ENCODE assay signal across 15 cellular contexts in genomic region chr6:33987531-33988021, GRCh38.
DNase-seq lines count a peak whose midpoint lies in the region; ATAC-seq and TF ChIP-seq lines count a peak whose summit lies in the region.
"Had no signal": no experiment of that assay in that cellular context is flagged by ENCODE, and none has a peak within 500 bp of the region (broad histone marks: within the 10 kb centered on the region; RNA-seq: fewer than 3 reads in every experiment).

No MANE protein-coding gene starts in this region.

- H2AFZ ChIP-seq in mesenchymal stem cell (ENCODE audit: low read depth, low read length): no peak overlapping the region

- H3K27me3 Mint-ChIP-seq in activated CD4-positive, alpha-beta T cell treated with anti-CD3 and anti-CD28 coated beads for 36 hours: peaks cover under 1% of the 10 kb centered on the region

- POLR2A ChIA-PET in activated CD4-positive, alpha-beta T cell treated with anti-CD3 and anti-CD28 coated beads for 36 hours (lab: Charles Lee): no interaction called here

- H3K23ac ChIP-seq in mesenchymal stem cell (ENCODE audit: low read length in 2 of 2): no peak overlapping the region

- H3K4me1 Mint-ChIP-seq in activated CD4-positive, alpha-beta T cell treated with anti-CD3 and anti-CD28 coated beads for 36 hours: no peaks in the 10 kb centered on the region

- ATAC-seq in activated CD4-positive, alpha-beta T cell treated with anti-CD3 and anti-CD28 coated beads for 36 hours: no peak
- no peak for ATAC-seq in GM19351 (IDR thresholded peaks at IDR 0.05; ENCODE audit: unreplicated experiment)
- ATAC-seq: stimulated activated naive CD8-positive, alpha-beta T cell treated with anti-CD3 and anti-CD28 coated beads, Interleukin-15, Interleukin-2, amounts not matched to agents 100 U/mL and 50 U/mL, for 24 hours; WTC11 had no signal

- no peak overlapping the region for H3K27ac Mint-ChIP-seq in activated CD4-positive, alpha-beta T cell treated with anti-CD3 and anti-CD28 coated beads for 36 hours

- no peak overlapping the region for H2BK5ac ChIP-seq in mesenchymal stem cell (ENCODE audit: low read depth, low read length, poor library complexity, severe bottlenecking)

- H3K27me3 ChIP-seq in mesenchymal stem cell (ENCODE audit: control insufficient read depth in 1 of 2, insufficient read depth in 1 of 2, low read length in 2 of 2): peaks cover 26 to 71% of the 10 kb centered on the region in 2 experiments
- no peaks in the 10 kb centered on the region for H3K27me3 ChIP-seq in testis
- H3K27me3 ChIP-seq: SJSA1 had no signal

- H2AK5ac ChIP-seq in mesenchymal stem cell (ENCODE audit: low read length, severe bottlenecking): no peak overlapping the region

- no peak overlapping the region for H2BK12ac ChIP-seq in mesenchymal stem cell (ENCODE audit: low read length in 2 of 2)

- H2BK120ac ChIP-seq in mesenchymal stem cell (ENCODE audit: low read depth, low read length): no peak overlapping the region

- H3K4me3 Mint-ChIP-seq in activated CD4-positive, alpha-beta T cell treated with anti-CD3 and anti-CD28 coated beads for 36 hours: no peak overlapping the region
- H3K4me3 Mint-ChIP-seq: CD14-positive monocyte, WTC11 had no signal

- no peaks in the 10 kb centered on the region for H3K36me3 Mint-ChIP-seq in activated CD4-positive, alpha-beta T cell treated with anti-CD3 and anti-CD28 coated beads for 36 hours (ENCODE audit: low read depth)
- H3K36me3 Mint-ChIP-seq: CD14-positive monocyte had no signal

- intact Hi-C loops in testis (cut with DNase I; ENCODE audit: low total_unique reads): no loop called here
- intact Hi-C loops in activated CD4-positive, alpha-beta T cell treated with anti-CD3 and anti-CD28 coated beads for 36 hours (cut with DNase I, micrococcal nuclease): no loop called here

- H4K91ac ChIP-seq in mesenchymal stem cell (ENCODE audit: low read length): no peak overlapping the region

- H3K4me1 ChIP-seq in mesenchymal stem cell (ENCODE audit: control insufficient read depth, insufficient read depth, low read depth, low read length) (no peaks in the 10 kb centered on the region), testis (no peaks in the 10 kb centered on the region)
- H3K4me1 ChIP-seq: SJSA1 had no signal

- CTCF ChIA-PET in activated CD4-positive, alpha-beta T cell treated with anti-CD3 and anti-CD28 coated beads for 36 hours (lab: Charles Lee): interaction anchor here (0.6 kb wide), 1 partner anchor 112 kb away, joined by 5 read pairs; no protein-coding TSS in a partner anchor

- H3K4me3 ChIP-seq in mesenchymal stem cell (ENCODE audit: insufficient read depth in 1 of 2, low read depth in 1 of 2, low read length in 2 of 2) (no peak overlapping the region), testis (no peak overlapping the region)
- H3K4me3 ChIP-seq: SJSA1 had no signal

- H3K4ac ChIP-seq in mesenchymal stem cell (ENCODE audit: low read depth in 1 of 2, low read length in 2 of 2): no peak overlapping the region

- H3K27ac ChIP-seq in mesenchymal stem cell (ENCODE audit: low read length, poor library complexity, severe bottlenecking) (no peak overlapping the region), testis (no peak overlapping the region)
- H3K27ac ChIP-seq: SJSA1 had no signal

- no peaks in the 10 kb centered on the region for H3K79me1 ChIP-seq in mesenchymal stem cell (replicated peaks; ENCODE audit: low read length, poor library complexity, severe bottlenecking)

- H3K9ac ChIP-seq in mesenchymal stem cell (ENCODE audit: low read length): no peak overlapping the region

- no peak overlapping the region for H3K18ac ChIP-seq in mesenchymal stem cell (ENCODE audit: low read depth in 1 of 2, low read length in 2 of 2)

- TF ChIP-seq CTCF in testis (IDR thresholded peaks at IDR 0.05): no peak

- no peaks in the 10 kb centered on the region for H3K9me3 Mint-ChIP-seq in activated CD4-positive, alpha-beta T cell treated with anti-CD3 and anti-CD28 coated beads for 36 hours (ENCODE audit: low read depth)

- H2BK15ac ChIP-seq in mesenchymal stem cell (ENCODE audit: low read depth, poor library complexity, severe bottlenecking): no peak overlapping the region

- DNase-seq in D341Med (ENCODE audit: low spot score) (peak; percentile 21), LoVo (ENCODE audit: low spot score) (peak; percentile 8), RKO (ENCODE audit: low spot score) (peak; percentile 8), myocyte (ENCODE audit: low read depth) (peak; percentile 48), mesenchymal stem cell (no peak), testis (no peak)
- DNase-seq in activated CD4-positive, alpha-beta T cell treated with anti-CD3 and anti-CD28 coated beads for 36 hours: no peak
- DNase-seq: activated T-cell treated with anti-CD3 and anti-CD28 coated beads for 4 hours; amniotic stem cell; stimulated activated CD4-positive, alpha-beta T cell treated with anti-CD3 and anti-CD28 coated beads, Interleukin-2, amount 100 ng/mL, for 48 hours; stimulated activated naive CD8-positive, alpha-beta T cell treated with anti-CD3 and anti-CD28 coated beads, Interleukin-15, Interleukin-2, amounts not matched to agents 100 U/mL and 50 U/mL, for 24 hours had no signal

- H3K36me3 ChIP-seq in mesenchymal stem cell (ENCODE audit: control insufficient read depth in 1 of 2, insufficient read depth in 2 of 2, low read depth in 1 of 2, low read length in 2 of 2): no peaks in the 10 kb centered on the region
- H3K36me3 ChIP-seq in testis (ENCODE audit: low read depth, missing control alignments): no peaks in the 10 kb centered on the region
- H3K36me3 ChIP-seq: SJSA1 had no signal

- no peak overlapping the region for H3K4me2 ChIP-seq in mesenchymal stem cell (ENCODE audit: low read length, poor library complexity, severe bottlenecking)

- no peak overlapping the region for H4K8ac ChIP-seq in mesenchymal stem cell (ENCODE audit: low read length)

- H3K9me3 ChIP-seq in mesenchymal stem cell (ENCODE audit: control insufficient read depth, low read length) (no peaks in the 10 kb centered on the region), testis (no peaks in the 10 kb centered on the region)
- H3K9me3 ChIP-seq: SJSA1 had no signal

- H3K14ac ChIP-seq in mesenchymal stem cell (ENCODE audit: low read length in 2 of 2): no peak overlapping the region

- 91% methylated on average over 13 of the region's 13 CpGs for WGBS in mesenchymal stem cell
- WGBS in testis, 2 donors: 87 to 92% methylated on average over 13 of the region's 13 CpGs

- no peak for TF ChIP-seq POLR2A in testis (IDR thresholded peaks at IDR 0.05)

Comparison
In these comparisons a context has a peak if more than half of its experiments do, and no peak if none do; other contexts are left out.
1. DNase-seq: peak in D341Med (single experiment), LoVo (single experiment), RKO (single experiment) and myocyte (single experiment); none in mesenchymal stem cell (single experiment), testis (single experiment) and activated CD4-positive, alpha-beta T cell treated with anti-CD3 and anti-CD28 coated beads for 36 hours (single experiment).